ENCODE assay signal across 21 cellular contexts in genomic region chr7:30114536-30115258, GRCh38.
"Had no signal": no experiment of that assay in that cellular context is flagged by ENCODE, and none has a peak within 500 bp of the region (broad histone marks: within the 10 kb centered on the region; RNA-seq: fewer than 3 reads in every experiment).

No MANE protein-coding gene starts in this region.

- H3K27ac Mint-ChIP-seq: activated B cell treated with CpG ODN at 0.5 μM for 24 hours; activated CD4-positive, alpha-beta memory T cell treated with anti-CD3 and anti-CD28 coated beads, Interleukin-2, amount 10 ng/mL, durations not matched to agents 7 days and 5 days; activated CD8-positive, alpha-beta memory T cell treated with anti-CD3 and anti-CD28 coated beads, Interleukin-2, amount 10 ng/mL, durations not matched to agents 7 days and 5 days; activated naive CD4-positive, alpha-beta T cell treated with anti-CD3 and anti-CD28 coated beads for 36 hours; activated naive CD8-positive, alpha-beta T cell treated with anti-CD3 and anti-CD28 coated beads, Interleukin-2, amount 50 U/mL, for 24 hours; mesothelial cell of epicardium; T-helper 2 cell treated with Interferon-gamma antibody and Interleukin-4, amounts not matched to agents 5 μg/mL and 100 μg/mL, for 36 hours had no signal

- H3K27me3 Mint-ChIP-seq: activated B cell treated with CpG ODN at 0.5 μM for 24 hours; activated CD4-positive, alpha-beta memory T cell treated with anti-CD3 and anti-CD28 coated beads, Interleukin-2, amount 10 ng/mL, durations not matched to agents 7 days and 5 days; activated CD8-positive, alpha-beta memory T cell treated with anti-CD3 and anti-CD28 coated beads, Interleukin-2, amount 10 ng/mL, durations not matched to agents 7 days and 5 days; activated naive CD8-positive, alpha-beta T cell treated with anti-CD3 and anti-CD28 coated beads, Interleukin-2, amount 50 U/mL, for 24 hours had no signal

- H3K4me3 ChIP-seq: gastrocnemius medialis, lung, tibial nerve, uterus had no signal

- H3K36me3 ChIP-seq: brain microvascular endothelial cell, gastrocnemius medialis, tibial nerve, uterus had no signal

- H3K4me1 ChIP-seq: uterus had no signal

- H3K27ac ChIP-seq: brain microvascular endothelial cell, gastrocnemius medialis, tibial nerve, uterus had no signal

- H3K4me3 Mint-ChIP-seq: activated B cell treated with CpG ODN at 0.5 μM for 24 hours; activated CD4-positive, alpha-beta memory T cell treated with anti-CD3 and anti-CD28 coated beads, Interleukin-2, amount 10 ng/mL, durations not matched to agents 7 days and 5 days; activated CD8-positive, alpha-beta memory T cell treated with anti-CD3 and anti-CD28 coated beads, Interleukin-2, amount 10 ng/mL, durations not matched to agents 7 days and 5 days; activated naive CD4-positive, alpha-beta T cell treated with anti-CD3 and anti-CD28 coated beads for 36 hours; activated naive CD8-positive, alpha-beta T cell treated with anti-CD3 and anti-CD28 coated beads, Interleukin-2, amount 50 U/mL, for 24 hours; mesothelial cell of epicardium; T-helper 2 cell treated with Interferon-gamma antibody and Interleukin-4, amounts not matched to agents 5 μg/mL and 100 μg/mL, for 36 hours had no signal

- ATAC-seq: activated CD8-positive, alpha-beta memory T cell treated with anti-CD3 and anti-CD28 coated beads, Interleukin-2, amount 10 ng/mL, durations not matched to agents 7 days and 5 days; activated naive CD8-positive, alpha-beta T cell treated with anti-CD3 and anti-CD28 coated beads, Interleukin-2, amount 50 U/mL, for 24 hours; gastrocnemius medialis; left lobe of liver had no signal

- H3K27me3 ChIP-seq: brain microvascular endothelial cell, gastrocnemius medialis, tibial nerve, uterus had no signal

- FAIRE-seq: colon, keratinocyte had no signal

- DNase-seq: activated B cell treated with CpG ODN at 0.5 μM for 24 hours; activated CD4-positive, alpha-beta memory T cell treated with anti-CD3 and anti-CD28 coated beads, Interleukin-2, amount 10 ng/mL, durations not matched to agents 7 days and 5 days; activated CD4-positive, alpha-beta T cell treated with anti-CD3 and anti-CD28 coated beads for 4 hours; activated CD8-positive, alpha-beta memory T cell treated with anti-CD3 and anti-CD28 coated beads, Interleukin-2, amount 10 ng/mL, durations not matched to agents 7 days and 5 days; activated naive CD4-positive, alpha-beta T cell treated with anti-CD3 and anti-CD28 coated beads for 36 hours; activated naive CD8-positive, alpha-beta T cell treated with anti-CD3 and anti-CD28 coated beads, Interleukin-2, amount 50 U/mL, for 24 hours; activated T-cell treated with anti-CD3 and anti-CD28 coated beads, Interleukin-2, amount 50 U/mL, for 1 hour; aorta; brain microvascular endothelial cell; central memory CD4-positive, alpha-beta T cell; gastrocnemius medialis; posterior cingulate gyrus; stimulated activated naive CD4-positive, alpha-beta T cell treated with Interleukin-2 at 50 U/mL for 16 hours; uterus had no signal
